Comparison of ENCODE assay signal across 20 cellular contexts in genomic region chr4:14743172-14743571, GRCh38.
DNase-seq lines count a peak whose midpoint lies in the region; ATAC-seq, FAIRE-seq and TF ChIP-seq lines count a peak whose summit lies in the region.
"Had no signal": no experiment of that assay in that cellular context is flagged by ENCODE, and none has a peak within 500 bp of the region (broad histone marks: within the 10 kb centered on the region; RNA-seq: fewer than 3 reads in every experiment).

No MANE protein-coding gene starts in this region.

- intact Hi-C loops in A673 (cut with micrococcal nuclease; ENCODE audit: unreplicated experiment) (loop anchor here (1.0 kb wide), 2 partner anchors 101 to 183 kb away; no protein-coding TSS in a partner anchor), colonic mucosa (cut with DNase I) (no loop called here), mucosa of descending colon (cut with DNase I, micrococcal nuclease) (no loop called here)

- H3K9ac ChIP-seq in colonic mucosa (ENCODE audit: low read depth in 2 of 2, low read length in 2 of 2): no peak overlapping the region
- H3K9ac ChIP-seq: BLaER1 treated with 17β-estradiol and CSF1 and Interleukin-3, amounts not matched to agents 10 nM and 100 nM had no signal

- CTCF ChIA-PET in A673 (lab: Charles Lee): interaction anchor here (0.6 to 1.5 kb wide), 2 partner anchors 101 to 385 kb away, joined by 3 to 8 read pairs; no protein-coding TSS in a partner anchor

- ATAC-seq in mucosa of descending colon: no peak

- no peaks in the 10 kb centered on the region for H3K36me3 ChIP-seq in A673 (ENCODE audit: insufficient read depth, low read length, poor library complexity, severe bottlenecking)
- H3K36me3 ChIP-seq in bronchial epithelial cell (ENCODE audit: control insufficient read depth, insufficient read depth, low read length): no peaks in the 10 kb centered on the region
- H3K36me3 ChIP-seq in colonic mucosa: no peaks in the 10 kb centered on the region
- H3K36me3 ChIP-seq in mucosa of descending colon (ENCODE audit: low read depth): no peaks in the 10 kb centered on the region
- H3K36me3 ChIP-seq: BE2C; BLaER1 treated with 17β-estradiol and CSF1 and Interleukin-3, amounts not matched to agents 10 nM and 100 nM; HAP-1 had no signal

- H3K9me3 ChIP-seq in A673 (ENCODE audit: low read depth, low read length, poor library complexity, severe bottlenecking) (no peaks in the 10 kb centered on the region), colonic mucosa (no peaks in the 10 kb centered on the region), mucosa of descending colon (no peaks in the 10 kb centered on the region)
- H3K9me3 ChIP-seq: BE2C; BLaER1 treated with 17β-estradiol and CSF1 and Interleukin-3, amounts not matched to agents 10 nM and 100 nM; HAP-1 had no signal

- H3K4me1 ChIP-seq in A673 (ENCODE audit: insufficient read depth, low read length, poor library complexity, severe bottlenecking): peaks cover 44% of the 10 kb centered on the region
- H3K4me1 ChIP-seq in colonic mucosa: no peaks in the 10 kb centered on the region
- no peaks in the 10 kb centered on the region for H3K4me1 ChIP-seq in mucosa of descending colon (ENCODE audit: low read depth)
- H3K4me1 ChIP-seq: BE2C; BLaER1 treated with 17β-estradiol and CSF1 and Interleukin-3, amounts not matched to agents 10 nM and 100 nM; HAP-1 had no signal

- H3K27me3 ChIP-seq in A673 (replicated peaks; ENCODE audit: insufficient read depth, low read depth, low read length, poor library complexity) (no peaks in the 10 kb centered on the region), bronchial epithelial cell (ENCODE audit: control insufficient read depth, insufficient read depth, low read length) (no peaks in the 10 kb centered on the region), colonic mucosa (no peaks in the 10 kb centered on the region)
- H3K27me3 ChIP-seq: BE2C; BLaER1 treated with 17β-estradiol and CSF1 and Interleukin-3, amounts not matched to agents 10 nM and 100 nM had no signal

- POLR2A ChIA-PET in A673 (lab: Charles Lee; ENCODE audit: low non-redundant PET): interaction anchor here (0.5 to 1.5 kb wide), 5 partner anchors 101 to 994 kb away, joined by 3 to 19 read pairs (median 4); no protein-coding TSS in a partner anchor

- DNase-seq in A673 (ENCODE audit: low spot score) (peak; percentile 58), NCI-H226 (peak; percentile 33), bronchial epithelial cell (ENCODE audit: low read depth) (no peak), colonic mucosa (no peak), AG08395 (ENCODE audit: low spot score) (no peak), mucosa of descending colon (no peak)
- DNase-seq: 8988T; AML-193; BE2C; CD4-positive, alpha-beta T cell; CD8-positive, alpha-beta memory T cell; DMS53; DMS79 treated with DMSO at 0.1 percent for 48 hours; GOT3; HFFc6 had no signal

- H3K4me3 ChIP-seq in A673 (ENCODE audit: low read depth, low read length, poor library complexity, severe bottlenecking) (no peak overlapping the region), bronchial epithelial cell (ENCODE audit: low read depth, low read length) (no peak overlapping the region), colonic mucosa (no peak overlapping the region), mucosa of descending colon (no peak overlapping the region)
- H3K4me3 ChIP-seq: BLaER1 treated with 17β-estradiol and CSF1 and Interleukin-3, amounts not matched to agents 10 nM and 100 nM; HAP-1 had no signal

- FAIRE-seq in bronchial epithelial cell (lab: Jason Lieb, UNC): peak; percentile 83
- FAIRE-seq: G401.6, GM12892, H54 had no signal

- TF ChIP-seq CTCF in A673 (conservative IDR thresholded peaks at IDR 0.05; ENCODE audit: low read depth, low read length) (no peak), bronchial epithelial cell (IDR thresholded peaks at IDR 0.05; ENCODE audit: insufficient read depth, low read length, severe bottlenecking) (no peak), colonic mucosa (IDR thresholded peaks at IDR 0.05) (no peak), mucosa of descending colon (IDR thresholded peaks at IDR 0.05) (no peak)

- BruUV-seq in A673 (replicated peaks; lab: Mats Ljungman, UMichigan): TSS peak; percentile 96

- H3K27ac ChIP-seq in A673 (ENCODE audit: low read depth, low read length, poor library complexity, severe bottlenecking): peak overlapping the region; percentile 99
- no peak overlapping the region for H3K27ac ChIP-seq in colonic mucosa
- H3K27ac ChIP-seq: BLaER1 treated with 17β-estradiol and CSF1 and Interleukin-3, amounts not matched to agents 10 nM and 100 nM had no signal

Comparison
In these comparisons a context has a peak if more than half of its experiments do, and no peak if none do; other contexts are left out.
1. DNase-seq: peak in A673 (single experiment) and NCI-H226 (single experiment); none in bronchial epithelial cell (single experiment), colonic mucosa (single experiment), AG08395 (single experiment) and mucosa of descending colon (0 of 3).